22 cellular contexts compared by ENCODE assay signal in the genomic region with DNA sequence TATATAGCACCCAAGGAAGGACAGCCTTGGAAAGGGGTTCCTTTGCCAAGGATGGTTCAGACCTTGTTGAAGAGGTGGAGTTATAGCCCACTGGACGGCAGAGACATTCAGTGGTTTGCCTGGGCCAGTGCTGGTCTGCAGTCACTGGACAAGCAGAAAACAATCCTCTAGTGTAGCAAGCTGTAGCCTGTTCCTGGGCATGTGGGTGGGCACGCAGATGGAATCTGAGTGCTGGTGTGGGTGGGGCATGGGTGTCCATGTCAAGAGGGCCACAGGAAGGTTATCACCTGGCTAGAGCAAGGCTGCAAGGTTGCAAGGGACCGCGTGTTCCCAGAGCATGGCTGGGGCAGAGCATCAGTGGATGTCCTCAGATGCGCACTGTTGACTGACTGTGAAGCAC.
"Had no signal": no experiment of that assay in that cellular context is flagged by ENCODE, and none has a peak within 500 bp of the region (broad histone marks: within the 10 kb centered on the region; RNA-seq: fewer than 3 reads in every experiment).

No MANE protein-coding gene starts in this region.

- ATAC-seq: HepG2 had no signal

- H3K36me3 ChIP-seq: SJSA1 had no signal

- FAIRE-seq: HepG2, RCC 7860 had no signal

- H3K4me3 ChIP-seq: SJSA1, SK-N-MC had no signal

- H3K9me3 ChIP-seq: SJSA1 had no signal

- H3K4me1 ChIP-seq: SJSA1 had no signal

- DNase-seq: IMR-90, Karpas-422, KG1, MM.1S, NCI-H1092 treated with DMSO at 0.1 percent for 48 hours, NCI-H1436, NCI-H187, NCI-H2029, NCI-H2081 treated with DMSO at 0.1 percent for 48 hours, NCI-H2171, NCI-H226, NCI-H446, NCI-H510A, NCI-H524 treated with DMSO at 0.1 percent for 48 hours, NCI-H69, NCI-H774, RPMI8226, SIG-M5 had no signal

- H3K27ac ChIP-seq: SJSA1, SK-N-MC had no signal
